In the genomic region with DNA sequence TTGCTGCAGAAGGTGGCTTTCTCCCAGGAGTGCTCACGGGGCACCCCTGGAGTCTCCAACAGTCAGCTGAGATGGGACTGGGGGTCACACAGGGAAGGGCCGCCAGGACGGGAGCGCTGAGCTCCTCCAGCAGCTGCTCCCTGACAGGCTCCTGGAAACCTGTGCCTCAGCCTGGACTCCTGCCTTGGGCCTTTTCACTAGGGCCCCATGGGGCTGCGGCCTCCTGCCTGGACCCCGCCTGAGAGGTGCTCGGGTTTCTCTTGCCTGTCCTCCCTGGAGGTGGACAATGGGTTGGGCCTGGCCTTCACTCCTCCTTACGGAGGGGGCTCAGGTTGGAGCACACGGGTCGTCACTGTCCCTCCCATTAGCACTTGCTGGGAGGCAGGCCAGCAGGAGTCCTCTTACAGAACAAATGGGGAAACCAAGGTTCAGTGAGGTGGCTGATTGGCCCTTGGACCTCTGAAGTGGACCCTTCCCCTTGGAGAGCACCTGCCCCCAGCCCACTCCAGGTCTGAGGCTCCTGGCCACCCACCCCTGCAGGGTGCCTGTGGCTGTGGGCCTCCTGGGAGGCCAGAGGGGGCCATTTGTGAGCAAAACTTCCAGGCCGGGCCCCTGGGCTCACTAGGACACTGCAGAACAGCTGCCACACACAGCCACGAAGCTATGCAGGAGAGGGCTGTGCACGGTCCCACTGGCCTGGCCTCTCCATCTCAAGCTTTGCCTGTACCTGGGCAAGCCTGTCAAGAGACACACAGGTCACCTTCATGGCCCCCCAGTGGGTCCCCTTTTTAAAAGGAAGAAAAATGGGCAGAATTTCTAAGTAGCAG, we compare ENCODE assay signal across 1 cellular context.
TF ChIP-seq lines count a peak whose summit lies in the region.

No MANE protein-coding gene starts in this region.

TF ChIP-seq in H1, 55 proteins besides CTCF, POLR2A, EP300 and RAD21:
- TF ChIP-seq CTBP2 (IDR thresholded peaks at IDR 0.05; ENCODE audit: borderline replicate concordance, insufficient read depth, insufficient read length, low read length), result no peak
- TF ChIP-seq SP4 (IDR thresholded peaks at IDR 0.05; ENCODE audit: low read length), result no peak
- no peak for TF ChIP-seq CEBPB (IDR thresholded peaks at IDR 0.05; ENCODE audit: low read depth, low read length)
- TF ChIP-seq SRF (IDR thresholded peaks at IDR 0.05; ENCODE audit: low read depth, low read length), result no peak
- no peak for TF ChIP-seq HDAC6 (IDR thresholded peaks at IDR 0.05; ENCODE audit: low read depth, low read length)
- no peak for TF ChIP-seq YY1 (IDR thresholded peaks at IDR 0.05; ENCODE audit: low read depth, low read length)
- TF ChIP-seq POLR2AphosphoS5 (IDR thresholded peaks at IDR 0.05; ENCODE audit: low read depth, low read length), result no peak
- no peak for TF ChIP-seq NRF1 (IDR thresholded peaks at IDR 0.05; ENCODE audit: low read depth, low read length)
- no peak for TF ChIP-seq TEAD4 (IDR thresholded peaks at IDR 0.05; ENCODE audit: low read depth, low read length)
